ENCODE assay signal across 24 cellular contexts in genomic region chr18:36380173-36380827, GRCh38.
"Had no signal": no experiment of that assay in that cellular context is flagged by ENCODE, and none has a peak within 500 bp of the region (broad histone marks: within the 10 kb centered on the region; RNA-seq: fewer than 3 reads in every experiment).

No MANE protein-coding gene starts in this region.

- H3K36me3 Mint-ChIP-seq: activated naive CD4-positive, alpha-beta T cell treated with anti-CD3 and anti-CD28 coated beads, Interleukin-2, amount 50 U/mL, for 72 hours; natural killer cell; stimulated activated memory B cell treated with anti-CD40 and anti-IgM and Interleukin-4, amounts not matched to agents 10 μg/mL and 1 μg/mL and 100 μg/mL, for 72 hours had no signal

- FAIRE-seq: colon, small intestine had no signal

- DNase-seq: activated CD4-positive, alpha-beta T cell treated with anti-CD3 and anti-CD28 coated beads for 4 hours; activated CD4-positive, alpha-beta T cell treated with anti-CD3 and anti-CD28 coated beads, Interleukin-2, amount 50 U/mL, for 4 hours; activated naive CD4-positive, alpha-beta T cell; activated T-cell treated with anti-CD3 and anti-CD28 coated beads for 4 hours; activated T-cell treated with anti-CD3 and anti-CD28 coated beads, Interleukin-2, amount 50 U/mL, for 72 hours; dermis blood vessel endothelial cell; effector CD4-positive, alpha-beta T cell; esophagus squamous epithelium; midbrain; natural killer cell; posterior cingulate gyrus; sigmoid colon; small intestine; stimulated activated CD4-positive, alpha-beta T cell treated with anti-CD3 and anti-CD28 coated beads, Interleukin-1b, Interleukin-23, amount 100 ng/mL, for 48 hours; stimulated activated CD4-positive, alpha-beta T cell treated with anti-CD3 and anti-CD28 coated beads, Interleukin-4, amount 100 ng/mL, for 4 hours; stimulated activated CD8-positive, alpha-beta memory T cell treated with anti-CD3 and anti-CD28 coated beads, Interleukin-4, amount 100 ng/mL, for 48 hours; stimulated activated naive CD8-positive, alpha-beta T cell treated with anti-CD3 and anti-CD28 coated beads, Interleukin-15, amount 100 ng/mL, for 72 hours; substantia nigra; upper lobe of right lung had no signal

- H3K27me3 ChIP-seq: breast epithelium, esophagus squamous epithelium, hepatocyte, sigmoid colon, upper lobe of right lung had no signal

- H3K4me3 Mint-ChIP-seq: activated T-cell treated with anti-CD3 and anti-CD28 coated beads, Interleukin-2, amount 50 U/mL, for 72 hours; natural killer cell; stimulated activated memory B cell treated with anti-CD40 and anti-IgM and Interleukin-4, amounts not matched to agents 10 μg/mL and 1 μg/mL and 100 μg/mL, for 72 hours; stimulated activated naive CD8-positive, alpha-beta T cell treated with anti-CD3 and anti-CD28 coated beads, Interleukin-15, amount 100 ng/mL, for 72 hours had no signal

- H2AFZ ChIP-seq: hepatocyte had no signal

- H3K27ac ChIP-seq: breast epithelium, esophagus squamous epithelium, hepatocyte, sigmoid colon, upper lobe of right lung had no signal

- H3K9me3 Mint-ChIP-seq: activated naive CD4-positive, alpha-beta T cell treated with anti-CD3 and anti-CD28 coated beads, Interleukin-2, amount 50 U/mL, for 72 hours; activated T-cell treated with anti-CD3 and anti-CD28 coated beads, Interleukin-2, amount 50 U/mL, for 72 hours; natural killer cell; stimulated activated memory B cell treated with anti-CD40 and anti-IgM and Interleukin-4, amounts not matched to agents 10 μg/mL and 1 μg/mL and 100 μg/mL, for 72 hours; stimulated activated naive CD8-positive, alpha-beta T cell treated with anti-CD3 and anti-CD28 coated beads, Interleukin-15, amount 100 ng/mL, for 72 hours had no signal

- H3K79me2 ChIP-seq: hepatocyte had no signal

- H3K4me2 ChIP-seq: hepatocyte had no signal

- H3K9me3 ChIP-seq: breast epithelium, esophagus squamous epithelium, sigmoid colon, upper lobe of right lung had no signal

- H3K27ac Mint-ChIP-seq: activated naive CD4-positive, alpha-beta T cell treated with anti-CD3 and anti-CD28 coated beads, Interleukin-2, amount 50 U/mL, for 72 hours; activated T-cell treated with anti-CD3 and anti-CD28 coated beads, Interleukin-2, amount 50 U/mL, for 72 hours; natural killer cell; stimulated activated memory B cell treated with anti-CD40 and anti-IgM and Interleukin-4, amounts not matched to agents 10 μg/mL and 1 μg/mL and 100 μg/mL, for 72 hours had no signal

- H3K4me1 Mint-ChIP-seq: natural killer cell; stimulated activated memory B cell treated with anti-CD40 and anti-IgM and Interleukin-4, amounts not matched to agents 10 μg/mL and 1 μg/mL and 100 μg/mL, for 72 hours; stimulated activated naive CD8-positive, alpha-beta T cell treated with anti-CD3 and anti-CD28 coated beads, Interleukin-15, amount 100 ng/mL, for 72 hours had no signal

- H3K4me3 ChIP-seq: breast epithelium, esophagus squamous epithelium, hepatocyte, sigmoid colon, upper lobe of right lung had no signal

- H3K36me3 ChIP-seq: breast epithelium, esophagus squamous epithelium, sigmoid colon, upper lobe of right lung had no signal

- H3K4me1 ChIP-seq: breast epithelium, esophagus squamous epithelium, sigmoid colon, upper lobe of right lung had no signal

- ATAC-seq: activated naive CD4-positive, alpha-beta T cell treated with anti-CD3 and anti-CD28 coated beads, Interleukin-2, amount 50 U/mL, for 72 hours; activated T-cell treated with anti-CD3 and anti-CD28 coated beads, Interleukin-2, amount 50 U/mL, for 72 hours; natural killer cell; stimulated activated memory B cell treated with anti-CD40 and anti-IgM and Interleukin-4, amounts not matched to agents 10 μg/mL and 1 μg/mL and 100 μg/mL, for 72 hours; stimulated activated naive CD8-positive, alpha-beta T cell treated with anti-CD3 and anti-CD28 coated beads, Interleukin-15, amount 100 ng/mL, for 72 hours; upper lobe of right lung had no signal
